Comparison of ENCODE assay signal across 20 cellular contexts in the genomic region with DNA sequence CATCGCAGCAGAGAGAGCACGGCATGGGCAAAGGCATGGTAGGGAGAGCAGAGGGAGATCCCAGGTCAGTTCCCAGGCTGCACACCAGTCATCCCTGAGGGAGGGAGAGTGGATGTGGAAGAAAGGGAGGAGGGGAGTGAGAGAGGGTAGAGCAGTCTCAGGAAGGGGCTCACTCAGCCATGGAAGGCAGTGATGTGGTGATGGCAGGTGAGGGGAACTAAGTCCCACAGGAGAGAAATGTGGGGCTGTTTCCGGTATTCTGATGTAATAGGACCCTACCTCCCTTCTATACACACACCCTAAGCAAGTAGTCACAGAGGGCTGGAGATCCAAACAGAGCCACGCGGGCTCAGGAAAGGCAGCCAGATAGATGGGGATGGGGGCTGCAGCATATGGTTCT.
DNase-seq lines count a peak whose midpoint lies in the region; ATAC-seq and TF ChIP-seq lines count a peak whose summit lies in the region.
"Had no signal": no experiment of that assay in that cellular context is flagged by ENCODE, and none has a peak within 500 bp of the region (broad histone marks: within the 10 kb centered on the region; RNA-seq: fewer than 3 reads in every experiment).

No MANE protein-coding gene starts in this region.

- peaks cover 8% of the 10 kb centered on the region for H3K27me3 Mint-ChIP-seq in H9 (ENCODE audit: low read depth)
- peaks cover 10% of the 10 kb centered on the region for H3K27me3 Mint-ChIP-seq in nephron progenitor cell (ENCODE audit: low read depth, poor library complexity)
- H3K27me3 Mint-ChIP-seq: CD4-positive, CD25-positive, alpha-beta regulatory T cell; CD8-positive, alpha-beta memory T cell had no signal

- no peak overlapping the region for H2BK120ac ChIP-seq in H9 (ENCODE audit: low read depth, low read length, poor library complexity, severe bottlenecking)

- H3K27ac ChIP-seq in H9 (ENCODE audit: insufficient read length, low read depth, low read length) = no peak overlapping the region
- H3K27ac ChIP-seq: KMS-11 had no signal

- TF ChIP-seq CTCF in H9 (conservative IDR thresholded peaks at IDR 0.05) (no peak), nephron progenitor cell (IDR thresholded peaks at IDR 0.05) (no peak)

- H4K5ac ChIP-seq in H9 (ENCODE audit: insufficient read length, low read depth, low read length) = no peak overlapping the region

- no peaks in the 10 kb centered on the region; the same call in 1 of the 2 replicates for H3K27me3 ChIP-seq in H9 (ENCODE audit: insufficient read depth, low read length)

- no peak overlapping the region for H3K18ac ChIP-seq in H9 (ENCODE audit: insufficient read length, low read depth, low read length)

- no peak overlapping the region for H2AFZ ChIP-seq in H9 (ENCODE audit: low read length)

- H2AK5ac ChIP-seq in H9 (ENCODE audit: insufficient read length, low read length) = no peak overlapping the region

- no peak overlapping the region for H4K8ac ChIP-seq in H9 (replicated peaks; ENCODE audit: insufficient read length, low read depth, low read length)

- no peaks in the 10 kb centered on the region for H3K79me2 ChIP-seq in H9 (ENCODE audit: insufficient read depth, low read length)

- no peaks in the 10 kb centered on the region for H3K4me1 ChIP-seq in H9 (ENCODE audit: insufficient read depth, low read length)

- no peak overlapping the region for H3T11ph ChIP-seq in H9 (ENCODE audit: low read length)

- H3K4me3 Mint-ChIP-seq in H9 = no peak overlapping the region
- peak overlapping the region; percentile 14 for H3K4me3 Mint-ChIP-seq in nephron progenitor cell
- H3K4me3 Mint-ChIP-seq: CD4-positive, CD25-positive, alpha-beta regulatory T cell; CD8-positive, alpha-beta memory T cell; HFFc6 had no signal

- WGBS in H9 (ENCODE audit: extremely low coverage, insufficient read length, low lambda C conversion rate) = no CpG with 5 or more reads among the region's 5 CpGs

- no peaks in the 10 kb centered on the region for H3K79me1 ChIP-seq in H9 (ENCODE audit: insufficient read depth, low read depth, low read length, poor library complexity, severe bottlenecking)

- H4K91ac ChIP-seq in H9 (ENCODE audit: insufficient read length, low read depth, low read length) = no peak overlapping the region

- H3K23ac ChIP-seq in H9 (ENCODE audit: insufficient read length, low read depth, low read length) = no peak overlapping the region

- H3K9ac ChIP-seq in H9 (ENCODE audit: extremely low read depth, insufficient read length, low read length) = no peak overlapping the region
- H3K9ac ChIP-seq: KMS-11 had no signal

- H3K9me3 ChIP-seq in H9 (ENCODE audit: control insufficient read depth, low read depth, low read length) = no peaks in the 10 kb centered on the region

- no peaks in the 10 kb centered on the region for H4K20me1 ChIP-seq in H9 (ENCODE audit: control insufficient read depth, insufficient read depth, insufficient read length)

- no peak overlapping the region for H2BK15ac ChIP-seq in H9 (ENCODE audit: low read depth, low read length)

- no peak overlapping the region for H2BK20ac ChIP-seq in H9 (ENCODE audit: low read depth, low read length, poor library complexity, severe bottlenecking)

- no peak overlapping the region for H3K4me2 ChIP-seq in H9 (ENCODE audit: insufficient read depth, insufficient read length, low read length)
- H3K4me2 ChIP-seq: KMS-11 had no signal

- H3K4ac ChIP-seq in H9 (ENCODE audit: low read depth, low read length) = no peak overlapping the region

- no peak for ATAC-seq in HG03025 (IDR thresholded peaks at IDR 0.05; ENCODE audit: low FRiP score, unreplicated experiment)
- ATAC-seq: GM12878, HCT116 had no signal

- H3K14ac ChIP-seq in H9 (ENCODE audit: insufficient read depth, low read length) = peak overlapping the region; percentile 61; the same call in 1 of the 2 replicates

- H3K27ac Mint-ChIP-seq in H9 (no peak overlapping the region), nephron progenitor cell (peak overlapping the region; percentile 20)
- H3K27ac Mint-ChIP-seq: CD4-positive, CD25-positive, alpha-beta regulatory T cell; CD8-positive, alpha-beta memory T cell; HFFc6 had no signal

- H3K4me1 Mint-ChIP-seq in H9 = peaks cover 0 to 4% of the 10 kb centered on the region in 2 experiments; a peak in 1 of 4 replicates
- H3K4me1 Mint-ChIP-seq in nephron progenitor cell = peaks cover 40% of the 10 kb centered on the region
- H3K4me1 Mint-ChIP-seq: CD4-positive, CD25-positive, alpha-beta regulatory T cell; CD8-positive, alpha-beta memory T cell had no signal

- no peaks in the 10 kb centered on the region for H3K36me3 Mint-ChIP-seq in H9 (ENCODE audit: insufficient read depth in 1 of 3, low read depth in 3 of 3)
- peaks cover 6% of the 10 kb centered on the region for H3K36me3 Mint-ChIP-seq in nephron progenitor cell (ENCODE audit: low read depth)
- H3K36me3 Mint-ChIP-seq: CD4-positive, CD25-positive, alpha-beta regulatory T cell; CD8-positive, alpha-beta memory T cell had no signal

- H3K56ac ChIP-seq in H9 (ENCODE audit: insufficient read length, low read depth, low read length) = no peak overlapping the region

- H3K23me2 ChIP-seq in H9 (ENCODE audit: insufficient read length, low read depth, low read length, poor library complexity, severe bottlenecking) = no peaks in the 10 kb centered on the region

- no peak overlapping the region for H2BK5ac ChIP-seq in H9 (ENCODE audit: insufficient read length, low read length)

- no peak overlapping the region for H2BK12ac ChIP-seq in H9 (ENCODE audit: insufficient read length, low read depth, low read length)

- H3K9me3 Mint-ChIP-seq in H9 (no peaks in the 10 kb centered on the region), nephron progenitor cell (peaks cover 11% of the 10 kb centered on the region)
- H3K9me3 Mint-ChIP-seq: HFFc6 had no signal

- DNase-seq in H9 (no peak), left kidney (ENCODE audit: low read depth, low spot score) (peak; percentile 86), nephron progenitor cell (peak; percentile 18), A172 (ENCODE audit: low spot score) (no peak), activated gamma-delta T cell (lab: John Stamatoyannopoulos, UW) (no peak), NCI-H82 treated with DMSO at 0.1 percent for 48 hours (lab: John Stamatoyannopoulos, UW; ENCODE audit: unreplicated experiment) (no peak)
- DNase-seq: ACHN; AML-193; CD4-positive, CD25-positive, alpha-beta regulatory T cell; CD8-positive, alpha-beta memory T cell; COR-L47; DMS 273 treated with DMSO at 0.1 percent for 48 hours; DMS53; DND-41; EL; HFFc6 had no signal

Comparison
In these comparisons a context has a peak if more than half of its experiments do, and no peak if none do; other contexts are left out.
1. DNase-seq: peak in left kidney (single experiment) and nephron progenitor cell (single experiment); none in H9 (single experiment), A172 (single experiment), activated gamma-delta T cell (single experiment) and NCI-H82 treated with DMSO at 0.1 percent for 48 hours (single experiment).